23 cellular contexts compared by ENCODE assay signal in genomic region chr7:29486191-29486700, GRCh38.
DNase-seq lines count a peak whose midpoint lies in the region; ATAC-seq and FAIRE-seq lines count a peak whose summit lies in the region.
"Had no signal": no experiment of that assay in that cellular context is flagged by ENCODE, and none has a peak within 500 bp of the region (broad histone marks: within the 10 kb centered on the region; RNA-seq: fewer than 3 reads in every experiment).

No MANE protein-coding gene starts in this region.

- intact Hi-C loops in left ventricle myocardium superior (cut with micrococcal nuclease): no loop called here
- intact Hi-C loops in left cardiac atrium (cut with DNase I): no loop called here
- intact Hi-C loops in head of caudate nucleus (cut with DNase I): no loop called here

- no peaks in the 10 kb centered on the region for H3K27me3 ChIP-seq in trophoblast cell (ENCODE audit: insufficient read depth, low read length)
- H3K27me3 ChIP-seq: hepatocyte, ovary had no signal

- H3K4me1 ChIP-seq in trophoblast cell (ENCODE audit: control insufficient read depth in 1 of 2, insufficient read depth in 2 of 2, low read length in 2 of 2): peaks cover 21 to 35% of the 10 kb centered on the region in 2 experiments

- no peak overlapping the region for H4K8ac ChIP-seq in trophoblast cell (ENCODE audit: low read depth, low read length)

- H3K9ac ChIP-seq in trophoblast cell (ENCODE audit: low read length): no peak overlapping the region
- H3K9ac ChIP-seq: KMS-11 had no signal

- H3K23ac ChIP-seq in trophoblast cell (ENCODE audit: low read length): no peak overlapping the region

- DNase-seq in left ventricle myocardium superior (peak; percentile 18), left cardiac atrium (no peak), head of caudate nucleus (peak; percentile 64 to 94 (median 83)), trophoblast cell (no peak), urothelium cell line (ENCODE audit: low spot score) (no peak), GM19238 (ENCODE audit: insufficient read length, low spot score) (no peak), NCI-H2227 (lab: John Stamatoyannopoulos, UW; ENCODE audit: unreplicated experiment) (no peak)
- DNase-seq: activated CD8-positive, alpha-beta memory T cell treated with anti-CD3 and anti-CD28 coated beads, Interleukin-2, amount 50 U/mL, for 4 hours; activated effector memory CD4-positive, alpha-beta T cell treated with Interleukin-2 at 50 U/mL for 16 hours; activated naive CD8-positive, alpha-beta T cell treated with anti-CD3 and anti-CD28 coated beads, Interleukin-2, amount 10 ng/mL, durations not matched to agents 7 days and 5 days; AML-193; dermis blood vessel endothelial cell; kidney; mammary epithelial cell; NCI-H526; stimulated activated CD4-positive, alpha-beta T cell treated with anti-CD3 and anti-CD28 coated beads, Interleukin-15, amount 100 ng/mL, for 24 hours had no signal

- H3K4ac ChIP-seq in trophoblast cell (ENCODE audit: low read depth, low read length): no peak overlapping the region

- H3K79me1 ChIP-seq in trophoblast cell (ENCODE audit: low read length): peaks cover 16% of the 10 kb centered on the region

- H2BK120ac ChIP-seq in trophoblast cell (ENCODE audit: insufficient read depth, low read length, poor library complexity): no peak overlapping the region

- peak; percentile 82 for FAIRE-seq in urothelium cell line (lab: Jason Lieb, UNC)
- FAIRE-seq: HTR-8/SVneo, kidney had no signal

- peak overlapping the region; percentile 40 for H4K91ac ChIP-seq in trophoblast cell (ENCODE audit: low read depth, low read length)

- no peak overlapping the region for H3K4me3 ChIP-seq in trophoblast cell (ENCODE audit: low read depth, low read length)
- H3K4me3 ChIP-seq: hepatocyte, ovary had no signal

- H3K14ac ChIP-seq in trophoblast cell (ENCODE audit: low read length): no peak overlapping the region

- H2BK12ac ChIP-seq in trophoblast cell (ENCODE audit: low read length): peak overlapping the region; percentile 6

- no peak overlapping the region for H2BK5ac ChIP-seq in trophoblast cell (ENCODE audit: low read depth, low read length, poor library complexity)

- no peaks in the 10 kb centered on the region for H3K9me3 ChIP-seq in trophoblast cell (ENCODE audit: insufficient read depth, low read depth, low read length)
- H3K9me3 ChIP-seq: ovary had no signal

- H3K18ac ChIP-seq in trophoblast cell (ENCODE audit: low read length): peak overlapping the region; percentile 17

- no peak overlapping the region for H2AK5ac ChIP-seq in trophoblast cell (ENCODE audit: low read length)

- no peak overlapping the region for H2AFZ ChIP-seq in trophoblast cell (ENCODE audit: insufficient read depth, low read length, poor library complexity)
- H2AFZ ChIP-seq: hepatocyte had no signal

- no peak overlapping the region for H3K4me2 ChIP-seq in trophoblast cell (ENCODE audit: low read length)
- H3K4me2 ChIP-seq: KMS-11 had no signal

- H3K36me3 ChIP-seq in trophoblast cell (ENCODE audit: control insufficient read depth in 1 of 2, insufficient read depth in 2 of 2, low read length in 2 of 2): peaks cover 0 to 2% of the 10 kb centered on the region in 2 experiments
- H3K36me3 ChIP-seq: ovary had no signal

- no CpG with 5 or more reads among the region's 13 CpGs for WGBS in trophoblast cell (ENCODE audit: extremely low coverage, insufficient coverage, insufficient read length)

- no peak overlapping the region for H3K27ac ChIP-seq in trophoblast cell (ENCODE audit: low read depth, low read length)
- H3K27ac ChIP-seq: 22Rv1, KMS-11 had no signal

- no peaks in the 10 kb centered on the region for H3K79me2 ChIP-seq in trophoblast cell (ENCODE audit: control insufficient read depth, insufficient read depth, low read length, poor library complexity)
- H3K79me2 ChIP-seq: hepatocyte had no signal

- H4K12ac ChIP-seq in trophoblast cell (ENCODE audit: low read depth, low read length): no peak overlapping the region

- no peak for ATAC-seq in left ventricle myocardium superior
- no peak for ATAC-seq in left cardiac atrium
- ATAC-seq in HG03354 (IDR thresholded peaks at IDR 0.05; ENCODE audit: poor library complexity, severe bottlenecking, unreplicated experiment): no peak
- ATAC-seq: SK-N-SH treated with all-trans-retinoic acid at 6 μM for 48 hours had no signal

Comparison
In these comparisons a context has a peak if more than half of its experiments do, and no peak if none do; other contexts are left out.
1. DNase-seq: peak in left ventricle myocardium superior (single experiment) and head of caudate nucleus (42 of 42); none in left cardiac atrium (single experiment), trophoblast cell (0 of 2), urothelium cell line (single experiment), GM19238 (single experiment) and NCI-H2227 (single experiment).